ENCODE assay signal across 18 cellular contexts in the genomic region with DNA sequence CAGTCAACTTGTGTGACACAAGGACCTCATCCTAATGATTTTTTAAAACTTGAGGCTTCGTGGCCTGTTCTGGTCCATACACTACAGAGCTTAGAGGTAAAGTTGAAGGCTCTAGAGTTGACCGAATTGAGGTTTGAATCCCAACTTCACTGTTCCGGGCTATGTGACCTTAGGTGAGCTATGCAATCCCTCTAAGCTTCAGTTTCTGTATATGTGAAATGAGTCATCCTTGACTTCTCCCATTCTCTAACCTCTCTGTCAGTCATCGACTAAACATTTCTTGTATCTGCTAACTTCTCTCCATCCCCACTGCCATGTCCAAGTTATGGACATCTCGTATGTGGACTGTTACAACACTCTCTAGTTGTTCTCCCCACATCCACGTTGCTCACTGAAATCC.
A peak's percentile ranks its signal among the peaks of the same experiment; 100 is the strongest.
DNase-seq lines count a peak whose midpoint lies in the region; ATAC-seq and TF ChIP-seq lines count a peak whose summit lies in the region.
"Had no signal": no experiment of that assay in that cellular context is flagged by ENCODE, and none has a peak within 500 bp of the region (broad histone marks: within the 10 kb centered on the region; RNA-seq: fewer than 3 reads in every experiment).

No MANE protein-coding gene starts in this region.

- H3K4me3 Mint-ChIP-seq in Calu3 (ENCODE audit: low read depth, unreplicated experiment), result no peak overlapping the region
- H3K4me3 Mint-ChIP-seq: activated T-cell treated with anti-CD3 and anti-CD28 coated beads, Interleukin-2, amount 50 U/mL, for 4 hours; central memory CD8-positive, alpha-beta T cell had no signal

- H3K27me3 ChIP-seq in upper lobe of right lung, result no peaks in the 10 kb centered on the region
- H3K27me3 ChIP-seq: neutrophil had no signal

- no peak for TF ChIP-seq CTCF in Calu3 (IDR thresholded peaks at IDR 0.05; ENCODE audit: unreplicated experiment)
- TF ChIP-seq CTCF in upper lobe of right lung (IDR thresholded peaks at IDR 0.05), result no peak

- no peaks in the 10 kb centered on the region for H3K4me1 ChIP-seq in upper lobe of right lung

- peaks cover 41% of the 10 kb centered on the region for H3K4me1 Mint-ChIP-seq in Calu3 (ENCODE audit: low read depth, unreplicated experiment)
- H3K4me1 Mint-ChIP-seq: central memory CD8-positive, alpha-beta T cell had no signal

- no peaks in the 10 kb centered on the region for H3K9me3 Mint-ChIP-seq in Calu3 (ENCODE audit: low read depth, unreplicated experiment)
- H3K9me3 Mint-ChIP-seq: activated T-cell treated with anti-CD3 and anti-CD28 coated beads, Interleukin-2, amount 50 U/mL, for 4 hours; central memory CD8-positive, alpha-beta T cell had no signal

- DNase-seq in Calu3 (no peak), HPDE6-E6E7 (ENCODE audit: extremely low spot score) (peak; percentile 47), SW480 (ENCODE audit: low spot score) (peak; percentile 54), CD1c-positive myeloid dendritic cell (ENCODE audit: extremely low spot score) (no peak), upper lobe of right lung (no peak), HUDEP-2 (lab: John Stamatoyannopoulos, UW; ENCODE audit: unreplicated experiment in 76 of 76) (no peak)
- DNase-seq: activated T-cell treated with anti-CD3 and anti-CD28 coated beads, Interleukin-2, amount 50 U/mL, for 4 hours; CD4-positive, CD25-positive, alpha-beta regulatory T cell; erythroblast; GDM1; GOT3; NCI-H510A; WERI-Rb-1 had no signal

- no peak overlapping the region for H3K4me3 ChIP-seq in upper lobe of right lung

- peaks cover 7% of the 10 kb centered on the region for H3K36me3 Mint-ChIP-seq in Calu3 (ENCODE audit: insufficient read depth, unreplicated experiment)
- H3K36me3 Mint-ChIP-seq: CD4-positive, CD25-positive, alpha-beta regulatory T cell had no signal

- H3K36me3 ChIP-seq in upper lobe of right lung, result no peaks in the 10 kb centered on the region
- H3K36me3 ChIP-seq: neutrophil, WERI-Rb-1 had no signal

- H3K9me3 ChIP-seq in upper lobe of right lung, result no peaks in the 10 kb centered on the region
- H3K9me3 ChIP-seq: neutrophil had no signal

- H3K27me3 Mint-ChIP-seq in Calu3 (ENCODE audit: unreplicated experiment), result no peaks in the 10 kb centered on the region
- H3K27me3 Mint-ChIP-seq: CD4-positive, CD25-positive, alpha-beta regulatory T cell; central memory CD8-positive, alpha-beta T cell had no signal

- H3K27ac Mint-ChIP-seq in Calu3 (ENCODE audit: unreplicated experiment), result peak overlapping the region; percentile 53
- H3K27ac Mint-ChIP-seq: CD4-positive, CD25-positive, alpha-beta regulatory T cell had no signal

- no peak overlapping the region for H3K27ac ChIP-seq in upper lobe of right lung
- H3K27ac ChIP-seq: neutrophil, WERI-Rb-1 had no signal

- CTCF ChIA-PET in Calu3 (lab: Charles Lee), result no interaction called here

- ATAC-seq in esophagus mucosa (peak; percentile 77), upper lobe of right lung (no peak), HG03095 (IDR thresholded peaks at IDR 0.05; ENCODE audit: unreplicated experiment) (no peak)
- ATAC-seq: Right ventricle myocardium inferior had no signal

- intact Hi-C loops in Calu3 (cut with micrococcal nuclease; ENCODE audit: unreplicated experiment), result no loop called here
- intact Hi-C loops in upper lobe of right lung (cut with DNase I), result no loop called here

- BruUV-seq in Calu3 (replicated peaks; lab: Mats Ljungman, UMichigan), result no TSS peak

Comparison
In these comparisons a context has a peak if more than half of its experiments do, and no peak if none do; other contexts are left out.
1. DNase-seq: peak in HPDE6-E6E7 (single experiment) and SW480 (single experiment); none in Calu3 (single experiment), CD1c-positive myeloid dendritic cell (single experiment), upper lobe of right lung (single experiment) and HUDEP-2 (0 of 76).